In genomic region chr17:17021194-17021863, GRCh38 we compare ENCODE assay signal across 12 cellular contexts. TPM values are rescaled to one million over a fixed set of nuclear protein-coding genes. Genes with fewer than 3 reads are reported as not detected.
DNase-seq lines count a peak whose midpoint lies in the region; ATAC-seq, FAIRE-seq and TF ChIP-seq lines count a peak whose summit lies in the region.
"Had no signal": no experiment of that assay in that cellular context is flagged by ENCODE, and none has a peak within 500 bp of the region (broad histone marks: within the 10 kb centered on the region; RNA-seq: fewer than 3 reads in every experiment).

No MANE protein-coding gene starts in this region.

- H3K79me2 ChIP-seq in K562 (ENCODE audit: control insufficient read depth, insufficient read depth, low read length), result no peaks in the 10 kb centered on the region

- no peak for TF ChIP-seq RAD21 in K562 (CRISPR knock-in tag; conservative IDR thresholded peaks at IDR 0.05 in 1 of 2, IDR thresholded peaks at IDR 0.05 in 1 of 2)

- no peak for TF ChIP-seq CTCF in K562 (IDR thresholded peaks at IDR 0.05 in 2 of 3, conservative IDR thresholded peaks at IDR 0.05 in 1 of 3; ENCODE audit: insufficient read depth in 2 of 3, low read depth in 1 of 3, low read length in 3 of 3)
- TF ChIP-seq CTCF in kidney (IDR thresholded peaks at IDR 0.05; ENCODE audit: borderline replicate concordance, extremely low read depth, insufficient read depth), result no peak

- no peaks in the 10 kb centered on the region for H4K20me1 ChIP-seq in K562 (replicated peaks; ENCODE audit: control insufficient read depth, insufficient read depth, low read length)

- in situ Hi-C loops in K562 (cut with MboI), result no loop called here

- peak; percentile 52 for FAIRE-seq in K562 (lab: Jason Lieb, UNC)
- no peak for FAIRE-seq in kidney (lab: Jason Lieb, UNC)
- FAIRE-seq: colon had no signal

- H3K4me1 ChIP-seq in K562 (replicated peaks in 1 of 2; ENCODE audit: control insufficient read depth in 2 of 2, insufficient read depth in 2 of 2, low read length in 2 of 2), result peaks cover 5 to 6% of the 10 kb centered on the region in 2 experiments; a peak in 4 of 5 replicates
- H3K4me1 ChIP-seq in kidney (ENCODE audit: control insufficient read depth in 1 of 2, insufficient read depth in 1 of 2, low read depth in 1 of 2, low read length in 2 of 2), result peaks cover 0 to 14% of the 10 kb centered on the region in 2 donors
- H3K4me1 ChIP-seq in skeletal muscle satellite cell (ENCODE audit: control insufficient read depth, insufficient read depth, low read length), result peaks cover 17% of the 10 kb centered on the region

- intact Hi-C loops in K562 (cut with micrococcal nuclease) (no loop called here), kidney (cut with DNase I) (no loop called here)

- TF ChIP-seq POLR2A in K562 (conservative IDR thresholded peaks at IDR 0.05), result no peak

- H3K9me3 ChIP-seq in K562 (replicated peaks; ENCODE audit: control insufficient read depth, insufficient read depth, low read depth, low read length) (no peaks in the 10 kb centered on the region), kidney (ENCODE audit: control insufficient read depth in 1 of 2, low read length in 2 of 2) (no peaks in the 10 kb centered on the region), skeletal muscle satellite cell (replicated peaks; ENCODE audit: low read length) (no peaks in the 10 kb centered on the region)

- no peak overlapping the region for H2AFZ ChIP-seq in K562 (ENCODE audit: low read depth, low read length)

- H3K9ac ChIP-seq in K562 (ENCODE audit: insufficient read depth in 1 of 2, low read depth in 2 of 2, low read length in 2 of 2) (no peak overlapping the region; a peak in 1 of 4 replicates), kidney (ENCODE audit: low read length in 2 of 2) (no peak overlapping the region), skeletal muscle satellite cell (ENCODE audit: low read depth, low read length) (peak overlapping the region; percentile 75)

- H3K27me3 ChIP-seq in K562 (ENCODE audit: control insufficient read depth in 2 of 2, insufficient read depth in 2 of 2, low read length in 2 of 2) (no peaks in the 10 kb centered on the region), skeletal muscle satellite cell (ENCODE audit: control insufficient read depth, insufficient read depth, low read length) (no peaks in the 10 kb centered on the region)

- DNase-seq in GM03348 (ENCODE audit: low spot score) (peak; percentile 78), K562 (ENCODE audit: extremely low read depth in 1 of 4, low spot score in 3 of 4) (peak; percentile 38 to 50 (median 44)), kidney (peak; percentile 90), T-helper 2 cell (no peak), NCI-H187 treated with DMSO at 0.1 percent for 48 hours (lab: John Stamatoyannopoulos, UW) (no peak), SW 1271 (lab: John Stamatoyannopoulos, UW) (no peak)
- no peak for DNase-seq in stimulated activated CD8-positive, alpha-beta memory T cell treated with anti-CD3 and anti-CD28 coated beads, Interleukin-4, amount 100 ng/mL, for 48 hours
- DNase-seq: stimulated activated CD4-positive, alpha-beta T cell treated with anti-CD3 and anti-CD28 coated beads, Interleukin-2, amount 100 ng/mL, for 24 hours had no signal

- 6% methylated on average over 8 of the region's 15 CpGs for WGBS in K562 (ENCODE audit: insufficient coverage, low coverage, missing lambda C conversion rate)

- no peak overlapping the region for H3K4me3 ChIP-seq in K562
- no peak overlapping the region for H3K4me3 ChIP-seq in kidney (ENCODE audit: low read length in 2 of 2)
- peak overlapping the region; percentile 48 for H3K4me3 ChIP-seq in skeletal muscle satellite cell (ENCODE audit: low read length)

- peak; percentile 82 for ATAC-seq in K562

- TF ChIP-seq EP300 in K562 (IDR thresholded peaks at IDR 0.05; ENCODE audit: low read length), result no peak

- no TSS peak for BruUV-seq in K562 (replicated peaks; lab: Mats Ljungman, UMichigan)

- no peaks in the 10 kb centered on the region for H3K9me1 ChIP-seq in K562 (ENCODE audit: control insufficient read depth, insufficient read depth, low read length)

- POLR2A ChIA-PET in K562 (lab: Yijun Ruan, JAX), result no interaction called here

- H3K27ac ChIP-seq in K562 (ENCODE audit: extremely low read depth, low read depth, low read length), result no peak overlapping the region
- peak overlapping the region in 1 of 2 donors; percentile 41 for H3K27ac ChIP-seq in kidney (ENCODE audit: low read depth in 2 of 2, low read length in 2 of 2)

- CTCF ChIA-PET in K562 (lab: Yijun Ruan, JAX; ENCODE audit: low intra/inter-chr PET ratio), result no interaction called here

- H3K4me2 ChIP-seq in K562 (ENCODE audit: insufficient read depth, low read length) (peak overlapping the region; percentile 32), skeletal muscle satellite cell (ENCODE audit: low read length) (peak overlapping the region; percentile 56)

- H3K36me3 ChIP-seq in K562 (ENCODE audit: control insufficient read depth, insufficient read depth, low read length), result no peaks in the 10 kb centered on the region
- no peaks in the 10 kb centered on the region for H3K36me3 ChIP-seq in kidney (ENCODE audit: control insufficient read depth in 1 of 2, insufficient read depth in 2 of 2, low read length in 2 of 2)
- H3K36me3 ChIP-seq in skeletal muscle satellite cell (ENCODE audit: insufficient read depth, low read length), result no peaks in the 10 kb centered on the region

TF ChIP-seq in K562, 482 proteins besides CTCF, POLR2A, EP300 and RAD21 (continues in another document):
- TF ChIP-seq ID3 (CRISPR knock-in tag; IDR thresholded peaks at IDR 0.05) (no peak), ID3 (tag; IDR thresholded peaks at IDR 0.05) (peak; percentile 49; the same call in 1 of the 2 replicates), EGR1 (conservative IDR thresholded peaks at IDR 0.05) (peak; percentile 83), SREBF1 (IDR thresholded peaks at IDR 0.05; ENCODE audit: borderline replicate concordance, low read depth, low read length) (no peak), CTBP1 (IDR thresholded peaks at IDR 0.05; ENCODE audit: borderline replicate concordance) (0 out of 2 replicates have a peak, but pooled peaks have one; percentile 11)

RNA-seq across cellular contexts. Expression of gene MPRIP, which starts 20.9 kb away (rescaled TPM):
- 73.2 and 115 TPM in 2 replicates for total RNA-seq in K562 (2011; cell fraction: chromatin; rRNA removed; ENCODE audit: low replicate concordance)
- 49.1 and 50.7 TPM in 2 replicates for total RNA-seq in K562 (2011; cell fraction: nucleolus; rRNA removed)
- total RNA-seq in K562 (2011; cell fraction: nucleoplasm; rRNA removed), result 59.9 and 61.7 TPM in 2 replicates
- 49.0 and 70.2 TPM in 2 replicates for total RNA-seq in K562 (2014; rRNA removed)
- total RNA-seq in K562 (2014; rRNA removed; fragmentation: Illumina TruSeq; extraction: Trizol), result 29.2 and 33.4 TPM in 2 replicates
- total RNA-seq in K562 (2015; rRNA removed; fragmentation: Illumina TruSeq; extraction: Trizol), result 41.3 and 41.8 TPM in 2 replicates
- 71.0 and 72.6 TPM in 2 replicates for total RNA-seq in K562 (2021)
- polyA plus RNA-seq in K562 (2011; rRNA removed), result 22.8 and 28.6 TPM in 2 replicates
- polyA plus RNA-seq in K562 (2011; cell fraction: cytosol; rRNA removed), result 21.1 and 26.2 TPM in 2 replicates
- 35.5 and 45.4 TPM in 2 replicates for polyA plus RNA-seq in K562 (2011; cell fraction: nucleus; rRNA removed)
- 36.3 and 45.7 TPM in 2 replicates for polyA plus RNA-seq in K562 (2012)
- polyA plus RNA-seq in K562 (2014; fragmentation: Illumina TruSeq; extraction: Trizol), result 28.7 and 30.1 TPM in 2 replicates
- 10 to 100 TPM; 10.0 to 10.1 TPM for polyA plus RNA-seq in K562 (2014; fragmentation: Nextera tagmentation; extraction: Ambion mirVana)
- polyA plus RNA-seq in K562 (2014; rRNA removed), result 32.0 and 37.6 TPM in 2 replicates
- polyA minus RNA-seq in K562 (2011; rRNA and poly(A)+ RNA removed), result 30.8 and 32.1 TPM in 2 replicates
- 20.0 and 30.2 TPM in 2 replicates for polyA minus RNA-seq in K562 (2011; cell fraction: cytosol; rRNA and poly(A)+ RNA removed)
- polyA minus RNA-seq in K562 (2011; cell fraction: nucleus; rRNA and poly(A)+ RNA removed), result 21.0 and 28.3 TPM in 2 replicates
- total RNA-seq in kidney, result 250 TPM
- 120 TPM for polyA plus RNA-seq in kidney (ENCODE audit: insufficient read depth, low read depth, low replicate concordance)
- total RNA-seq in skeletal muscle satellite cell (2012; rRNA removed), result 86.2 and 103 TPM in 2 replicates

RNA-seq across cellular contexts. Expression of gene TNFRSF13B, which starts 49.4 kb away (rescaled TPM):
- not detected in 2 replicates for total RNA-seq in K562 (2011; cell fraction: chromatin; rRNA removed; ENCODE audit: low replicate concordance)
- not detected in 2 replicates for total RNA-seq in K562 (2011; cell fraction: nucleolus; rRNA removed)
- total RNA-seq in K562 (2011; cell fraction: nucleoplasm; rRNA removed), result not detected in 2 replicates
- total RNA-seq in K562 (2014; rRNA removed) (not detected in 2 replicates), K562 (2014; rRNA removed; fragmentation: Illumina TruSeq; extraction: Trizol) (not detected in 2 replicates), K562 (2015; rRNA removed; fragmentation: Illumina TruSeq; extraction: Trizol) (not detected in 2 replicates), K562 (2021) (0.31 TPM in 1 of 2 replicates, not detected in the other), kidney (1.4 TPM)
- polyA plus RNA-seq in K562 (2011; rRNA removed) (not detected in 2 replicates), K562 (2014; fragmentation: Illumina TruSeq; extraction: Trizol) (not detected in 2 replicates), K562 (2014; fragmentation: Nextera tagmentation; extraction: Ambion mirVana) (not detected), K562 (2014; rRNA removed) (not detected in 2 replicates), kidney (ENCODE audit: insufficient read depth, low read depth, low replicate concordance) (not detected)
- polyA plus RNA-seq in K562 (2011; cell fraction: cytosol; rRNA removed), result not detected in 2 replicates
- polyA plus RNA-seq in K562 (2011; cell fraction: nucleus; rRNA removed), result not detected in 2 replicates
- polyA plus RNA-seq in K562 (2012), result 0.11 TPM in 1 of 2 replicates, not detected in the other
- polyA minus RNA-seq in K562 (2011; rRNA and poly(A)+ RNA removed), result not detected in 2 replicates
- polyA minus RNA-seq in K562 (2011; cell fraction: cytosol; rRNA and poly(A)+ RNA removed), result not detected in 2 replicates
- polyA minus RNA-seq in K562 (2011; cell fraction: nucleus; rRNA and poly(A)+ RNA removed), result not detected in 2 replicates
- total RNA-seq in skeletal muscle satellite cell (2012; rRNA removed), result not detected in 2 replicates
- total RNA-seq: activated CD8-positive, alpha-beta memory T cell treated with anti-CD3 and anti-CD28 coated beads for 36 hours; CD8-positive, alpha-beta memory T cell had no signal
- polyA plus RNA-seq: CD8-positive, alpha-beta memory T cell had no signal

Comparison
In these comparisons a context has a peak if more than half of its experiments do, and no peak if none do; other contexts are left out.
1. DNase-seq: peak in GM03348 (single experiment), K562 (4 of 4) and kidney (single experiment); none in T-helper 2 cell (0 of 5), NCI-H187 treated with DMSO at 0.1 percent for 48 hours (single experiment), SW 1271 (0 of 2) and stimulated activated CD8-positive, alpha-beta memory T cell treated with anti-CD3 and anti-CD28 coated beads, Interleukin-4, amount 100 ng/mL, for 48 hours (single experiment).